Comparison of ENCODE assay signal across 1 cellular context in the genomic region with DNA sequence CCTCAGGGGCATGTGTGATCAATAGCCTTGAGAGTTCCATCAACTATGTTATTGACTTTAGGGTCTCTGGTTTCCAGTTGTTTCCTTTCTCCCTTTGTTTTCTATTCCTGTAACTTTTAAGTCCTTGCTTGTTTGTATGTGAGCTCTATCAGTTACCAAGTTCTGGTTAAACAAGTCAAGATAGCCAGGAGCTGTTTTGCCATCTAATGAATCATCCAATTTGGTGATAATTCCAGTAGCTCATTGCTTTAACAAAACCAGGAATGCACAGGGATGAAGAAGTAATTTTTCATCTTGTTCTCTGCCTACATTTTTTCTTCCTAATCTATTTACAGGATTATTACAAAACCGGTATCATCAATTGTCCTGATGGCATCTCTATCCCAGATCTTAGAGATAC.
TF ChIP-seq lines count a peak whose summit lies in the region.

No MANE protein-coding gene starts in this region.

TF ChIP-seq in SK-N-SH, 30 proteins besides CTCF, POLR2A, EP300 and RAD21 (continued from another document):
- TF ChIP-seq, protein P1, sequence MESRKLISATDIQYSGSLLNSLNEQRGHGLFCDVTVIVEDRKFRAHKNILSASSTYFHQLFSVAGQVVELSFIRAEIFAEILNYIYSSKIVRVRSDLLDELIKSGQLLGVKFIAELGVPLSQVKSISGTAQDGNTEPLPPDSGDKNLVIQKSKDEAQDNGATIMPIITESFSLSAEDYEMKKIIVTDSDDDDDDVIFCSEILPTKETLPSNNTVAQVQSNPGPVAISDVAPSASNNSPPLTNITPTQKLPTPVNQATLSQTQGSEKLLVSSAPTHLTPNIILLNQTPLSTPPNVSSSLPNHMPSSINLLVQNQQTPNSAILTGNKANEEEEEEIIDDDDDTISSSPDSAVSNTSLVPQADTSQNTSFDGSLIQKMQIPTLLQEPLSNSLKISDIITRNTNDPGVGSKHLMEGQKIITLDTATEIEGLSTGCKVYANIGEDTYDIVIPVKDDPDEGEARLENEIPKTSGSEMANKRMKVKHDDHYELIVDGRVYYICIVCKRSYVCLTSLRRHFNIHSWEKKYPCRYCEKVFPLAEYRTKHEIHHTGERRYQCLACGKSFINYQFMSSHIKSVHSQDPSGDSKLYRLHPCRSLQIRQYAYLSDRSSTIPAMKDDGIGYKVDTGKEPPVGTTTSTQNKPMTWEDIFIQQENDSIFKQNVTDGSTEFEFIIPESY (IDR thresholded peaks at IDR 0.05; ENCODE audit: borderline replicate concordance, low read depth) = no peak
- TF ChIP-seq ELF1 (IDR thresholded peaks at IDR 0.05) = no peak
- no peak for TF ChIP-seq FOXJ3 (CRISPR knock-in tag; IDR thresholded peaks at IDR 0.05)
- TF ChIP-seq RXRA (IDR thresholded peaks at IDR 0.05; ENCODE audit: borderline replicate concordance, low read depth) = no peak
- TF ChIP-seq IRF3 (IDR thresholded peaks at IDR 0.05; ENCODE audit: low read depth, low read length) = no peak
- TF ChIP-seq MAX (IDR thresholded peaks at IDR 0.05; ENCODE audit: low read depth) = no peak
- TF ChIP-seq JUND (IDR thresholded peaks at IDR 0.05) = no peak
